28 cellular contexts compared by ENCODE assay signal in the genomic region with DNA sequence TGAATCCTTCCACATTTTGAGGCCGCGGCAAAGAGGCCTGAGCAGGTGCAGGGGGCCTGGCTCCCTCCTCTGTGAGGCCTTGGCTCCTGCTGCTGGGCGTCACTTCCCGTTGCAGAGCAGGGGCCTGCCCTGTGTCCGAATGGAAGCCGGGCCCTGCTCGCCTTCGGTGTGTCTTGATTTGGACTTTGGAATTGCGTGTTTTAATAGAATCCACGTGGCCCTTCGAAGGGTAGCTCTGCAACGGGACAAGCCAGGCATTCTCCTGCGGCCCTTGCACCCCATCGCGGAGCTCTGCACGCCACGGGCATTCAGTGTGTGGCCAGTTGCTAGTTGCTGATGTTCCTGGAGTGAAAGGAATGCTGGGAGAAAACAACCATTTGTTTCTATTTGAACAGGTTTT. TPM values are rescaled to one million over a fixed set of nuclear protein-coding genes. Genes with fewer than 3 reads are reported as not detected.
"Had no signal": no experiment of that assay in that cellular context is flagged by ENCODE, and none has a peak within 500 bp of the region (broad histone marks: within the 10 kb centered on the region; RNA-seq: fewer than 3 reads in every experiment).

No MANE protein-coding gene starts in this region.

- H2AFZ ChIP-seq: parathyroid adenoma had no signal

- H3K36me3 ChIP-seq: ovary, uterus had no signal

- H3K4me2 ChIP-seq: smooth muscle cell had no signal

- H3K9ac ChIP-seq: parathyroid adenoma had no signal

- H3K79me2 ChIP-seq: parathyroid adenoma had no signal

- H3K4me3 ChIP-seq: ovary, psoas muscle, right lobe of liver, skin epidermis, smooth muscle cell, spleen, suprapubic skin, testis, tibial artery, transverse colon, upper lobe of right lung, uterus had no signal

- ATAC-seq: naive thymus-derived CD8-positive, alpha-beta T cell; natural killer cell treated with Interleukin-12 subunit alpha and Interleukin-12 subunit beta and Interleukin-15 and Interleukin-18, amount 100 ng/mL, for 72 hours; psoas muscle; right cardiac atrium; stimulated activated memory B cell treated with anti-CD40 and anti-IgM and Interleukin-4, amounts not matched to agents 10 μg/mL and 1 μg/mL and 100 μg/mL, for 72 hours; stimulated activated naive CD8-positive, alpha-beta T cell treated with anti-CD3 and anti-CD28 coated beads, Interleukin-15, amount 100 ng/mL, for 72 hours; stimulated activated naive CD8-positive, alpha-beta T cell treated with anti-CD3 and anti-CD28 coated beads, Interleukin-15, Interleukin-2, amounts not matched to agents 100 U/mL and 50 U/mL, for 24 hours; upper lobe of right lung had no signal

- H3K9me3 ChIP-seq: ovary, psoas muscle, right lobe of liver, spleen, suprapubic skin, testis, tibial artery, transverse colon, upper lobe of right lung, uterus had no signal

- H3K27ac ChIP-seq: ovary, parathyroid adenoma, psoas muscle, right lobe of liver, skin epidermis, spleen, suprapubic skin, testis, tibial artery, transverse colon, upper lobe of right lung, uterus had no signal

- DNase-seq: naive thymus-derived CD8-positive, alpha-beta T cell; nephron progenitor cell; occipital lobe; ovary; psoas muscle; right cardiac atrium; right lobe of liver; spleen; stimulated activated CD4-positive, alpha-beta T cell treated with anti-CD3 and anti-CD28 coated beads, Interleukin-12 subunit alpha, Interleukin-12 subunit beta, amount 100 ng/mL, for 4 hours; stimulated activated CD4-positive, alpha-beta T cell treated with anti-CD3 and anti-CD28 coated beads, Interleukin-1b, Interleukin-23, amount 100 ng/mL, for 48 hours; stimulated activated CD4-positive, alpha-beta T cell treated with anti-CD3 and anti-CD28 coated beads, Interleukin-4, amount 100 ng/mL, for 1 hour; stimulated activated CD4-positive, alpha-beta T cell treated with anti-CD3 and anti-CD28 coated beads, Interleukin-4, amount 100 ng/mL, for 4 hours; stimulated activated CD8-positive, alpha-beta memory T cell treated with anti-CD3 and anti-CD28 coated beads, Interleukin-4, amount 100 ng/mL, for 48 hours; stimulated activated naive CD4-positive, alpha-beta T cell; stimulated activated naive CD8-positive, alpha-beta T cell treated with anti-CD3 and anti-CD28 coated beads, Interleukin-15, amount 100 ng/mL, for 72 hours; stimulated activated naive CD8-positive, alpha-beta T cell treated with anti-CD3 and anti-CD28 coated beads, Interleukin-15, Interleukin-2, amounts not matched to agents 100 U/mL and 50 U/mL, for 24 hours; substantia nigra; testis; tibial artery; transverse colon; upper lobe of right lung; uterus had no signal

- H3K27me3 ChIP-seq: ovary, right lobe of liver, spleen, suprapubic skin, testis, tibial artery, transverse colon, upper lobe of right lung, uterus had no signal

- H3K4me1 ChIP-seq: parathyroid adenoma, psoas muscle, right lobe of liver, spleen, suprapubic skin, testis, tibial artery, transverse colon, upper lobe of right lung, uterus had no signal

RNA-seq across cellular contexts. Expression of a gene that starts 57.4 kb away (rescaled TPM):
- polyA plus RNA-seq: naive thymus-derived CD8-positive, alpha-beta T cell had no signal
